Comparison of ENCODE assay signal across 8 cellular contexts in genomic region chr11:69088676-69089146, GRCh38. TPM values are rescaled to one million over a fixed set of nuclear protein-coding genes. Genes with fewer than 3 reads are reported as not detected.
DNase-seq lines count a peak whose midpoint lies in the region; ATAC-seq and TF ChIP-seq lines count a peak whose summit lies in the region.

No MANE protein-coding gene starts in this region.

- TF ChIP-seq POLR2A in gastroesophageal sphincter (IDR thresholded peaks at IDR 0.05), result no peak
- no peak for TF ChIP-seq POLR2A in ovary (IDR thresholded peaks at IDR 0.05)
- TF ChIP-seq POLR2A in upper lobe of left lung (IDR thresholded peaks at IDR 0.05), result no peak

- CTCF ChIA-PET in RWPE1 (lab: Yijun Ruan, JAX), result interaction anchor here (0.9 kb wide), 3 partner anchors 30 to 554 kb away, joined by 3 to 6 read pairs (median 3); no protein-coding TSS in a partner anchor

- peaks cover 0 to 58% (median 22%) of the 10 kb centered on the region in 3 donors for H3K4me1 ChIP-seq in gastroesophageal sphincter
- H3K4me1 ChIP-seq in ovary (ENCODE audit: insufficient read depth), result no peaks in the 10 kb centered on the region
- H3K4me1 ChIP-seq in upper lobe of left lung, result peaks cover 0 to 16% (median 3%) of the 10 kb centered on the region in 4 donors

- no peak overlapping the region for H3K4me3 ChIP-seq in gastroesophageal sphincter
- no peak overlapping the region for H3K4me3 ChIP-seq in ovary
- H3K4me3 ChIP-seq in upper lobe of left lung, result no peak overlapping the region

- H3K27me3 ChIP-seq in gastroesophageal sphincter (no peaks in the 10 kb centered on the region), ovary (no peaks in the 10 kb centered on the region), upper lobe of left lung (no peaks in the 10 kb centered on the region)

- H3K9me3 ChIP-seq in gastroesophageal sphincter (no peaks in the 10 kb centered on the region), ovary (no peaks in the 10 kb centered on the region), upper lobe of left lung (no peaks in the 10 kb centered on the region)

- H3K27ac ChIP-seq in RWPE1, result peak overlapping the region; percentile 38
- H3K27ac ChIP-seq in gastroesophageal sphincter, result peak overlapping the region; percentile 14 to 90 (median 86)
- H3K27ac ChIP-seq in ovary, result no peak overlapping the region
- peak overlapping the region in 1 of 4 donors; percentile 81 for H3K27ac ChIP-seq in upper lobe of left lung

- H3K36me3 ChIP-seq in gastroesophageal sphincter (peaks cover 0 to 86% of the 10 kb centered on the region in 2 donors), ovary (no peaks in the 10 kb centered on the region), upper lobe of left lung (peaks cover 0 to 54% (median 17%) of the 10 kb centered on the region in 4 donors)

- TF ChIP-seq EP300 in gastroesophageal sphincter (IDR thresholded peaks at IDR 0.05), result no peak
- TF ChIP-seq EP300 in ovary (IDR thresholded peaks at IDR 0.05), result no peak
- TF ChIP-seq EP300 in upper lobe of left lung (IDR thresholded peaks at IDR 0.05), result no peak

- TF ChIP-seq CTCF in RWPE1 (conservative IDR thresholded peaks at IDR 0.05; ENCODE audit: low read depth), result peak; percentile 78
- TF ChIP-seq CTCF in gastroesophageal sphincter (IDR thresholded peaks at IDR 0.05), result peak in 3 of 4 experiments; percentile 82 to 84 (median 82)
- peak; percentile 71 to 79 (median 75) for TF ChIP-seq CTCF in ovary (IDR thresholded peaks at IDR 0.05)
- peak; percentile 36 to 72 (median 65) for TF ChIP-seq CTCF in upper lobe of left lung (IDR thresholded peaks at IDR 0.05)

- 0% methylated on average over 1 of the region's 11 CpGs; no CpG with 5 or more reads in 1 of the 2 donors for WGBS in gastroesophageal sphincter (ENCODE audit: low coverage in 1 of 2), 2 donors
- 31 to 39% (median 34%) methylated on average over 11 of the region's 11 CpGs for WGBS in ovary, 3 donors
- WGBS in upper lobe of left lung, 2 donors, result 40 to 41% methylated on average over 11 of the region's 11 CpGs

- POLR2A ChIA-PET in RWPE1 (lab: Yijun Ruan, JAX; ENCODE audit: low non-redundant PET), result no interaction called here

- peak; percentile 60 for ATAC-seq in gastroesophageal sphincter
- peak; percentile 75 to 79 for ATAC-seq in upper lobe of left lung (ENCODE audit: low FRiP score in 2 of 2)
- ATAC-seq in HG03175 (IDR thresholded peaks at IDR 0.05; ENCODE audit: unreplicated experiment), result no peak

- DNase-seq in DMS79 (lab: John Stamatoyannopoulos, UW), result peak; percentile 44
- DNase-seq in Kasumi-1 (lab: John Stamatoyannopoulos, UW), result peak; percentile 39 to 68
- DNase-seq in RWPE1 (ENCODE audit: low spot score), result peak; percentile 89
- DNase-seq in activated effector memory CD4-positive, alpha-beta T cell treated with Interleukin-2 at 50 U/mL for 16 hours, result peak; percentile 30
- peak; percentile 69 to 86 (median 82) for DNase-seq in ovary
- peak; percentile 65 to 76 for DNase-seq in upper lobe of left lung

- intact Hi-C loops in ovary (cut with DNase I), result loop anchor here in 1 of 4 donors (5.0 kb wide), 2 partner anchors 76 to 186 kb away; partner anchors contain the start of genes IGHMBP2, MRGPRF and MRPL21

RNA-seq across cellular contexts. Expression of gene TPCN2, which starts 40.0 kb away (rescaled TPM):
- total RNA-seq in gastroesophageal sphincter (10 to 100 TPM; 16.8 to 33.8 (median 28.3) TPM), ovary (10 to 100 TPM; 20.2 to 35.7 (median 23.7) TPM), upper lobe of left lung (10 to 100 TPM; 12.5 to 61.8 (median 18.8) TPM)
- 10 to 100 TPM in 1 of 2 donors, 1 to 10 TPM in 1; 6.5 to 12.4 TPM for polyA plus RNA-seq in ovary

Comparison
In these comparisons a context has a peak if more than half of its experiments do, and no peak if none do; other contexts are left out.
1. DNase-seq: peak in every context shown above with its lines; median percentile 89 in RWPE1; 82 in ovary; 70 in upper lobe of left lung; 54 in Kasumi-1; 44 in DMS79; 30 in activated effector memory CD4-positive, alpha-beta T cell treated with Interleukin-2 at 50 U/mL for 16 hours.
2. H3K27ac ChIP-seq: peak in RWPE1 (single experiment) and gastroesophageal sphincter (4 of 4); none in ovary (0 of 2).
3. Peak in every context shown above with its lines, with median percentiles within 50 percentile points of each other: CTCF ChIP-seq.